23 cellular contexts compared by ENCODE assay signal in genomic region chr20:9800406-9800805, GRCh38. TPM values are rescaled to one million over a fixed set of nuclear protein-coding genes. Genes with fewer than 3 reads are reported as not detected.
A peak's percentile ranks its signal among the peaks of the same experiment; 100 is the strongest.
DNase-seq lines count a peak whose midpoint lies in the region; ATAC-seq, FAIRE-seq and TF ChIP-seq lines count a peak whose summit lies in the region.
"Had no signal": no experiment of that assay in that cellular context is flagged by ENCODE, and none has a peak within 500 bp of the region (broad histone marks: within the 10 kb centered on the region; RNA-seq: fewer than 3 reads in every experiment).

No MANE protein-coding gene starts in this region.

- peaks cover 5% of the 10 kb centered on the region for H3K9me3 Mint-ChIP-seq in progenitor cell of endocrine pancreas (ENCODE audit: low read depth)

- H3K27me3 Mint-ChIP-seq in progenitor cell of endocrine pancreas = no peaks in the 10 kb centered on the region
- H3K27me3 Mint-ChIP-seq: B cell; CD4-positive, alpha-beta T cell had no signal

- H3K4me3 Mint-ChIP-seq in progenitor cell of endocrine pancreas (ENCODE audit: low read depth) = no peak overlapping the region
- H3K4me3 Mint-ChIP-seq: B cell; CD4-positive, alpha-beta T cell; CD8-positive, alpha-beta T cell had no signal

- FAIRE-seq in islet of Langerhans (lab: Jason Lieb, UNC) = peak; percentile 76
- FAIRE-seq: GM12878, GM12892, GM18507 had no signal

- no peak for TF ChIP-seq CTCF in progenitor cell of endocrine pancreas (IDR thresholded peaks at IDR 0.05; ENCODE audit: unreplicated experiment)

- no peak for ATAC-seq in HG03571 (IDR thresholded peaks at IDR 0.05; ENCODE audit: unreplicated experiment)
- ATAC-seq: A549; CD8-positive, alpha-beta T cell; GM12878 had no signal

- H3K27ac Mint-ChIP-seq in progenitor cell of endocrine pancreas = peak overlapping the region; percentile 0
- H3K27ac Mint-ChIP-seq: B cell; CD4-positive, alpha-beta T cell; CD8-positive, alpha-beta T cell had no signal

- DNase-seq in COLO829 (ENCODE audit: low spot score) (peak; percentile 9), progenitor cell of endocrine pancreas (ENCODE audit: low spot score, unreplicated experiment) (no peak), NCI-H1694 (lab: John Stamatoyannopoulos, UW) (no peak)
- DNase-seq: AML-193; CD4-positive, alpha-beta T cell; CD8-positive, alpha-beta T cell; COR-L47; DMS 273 treated with DMSO at 0.1 percent for 48 hours; DMS153; DMS53; DMS79; DND-41; EL; GDM1 had no signal

- peaks cover 5% of the 10 kb centered on the region for H3K36me3 Mint-ChIP-seq in progenitor cell of endocrine pancreas (ENCODE audit: insufficient read depth)
- H3K36me3 Mint-ChIP-seq: CD8-positive, alpha-beta T cell had no signal

- H3K4me1 Mint-ChIP-seq in progenitor cell of endocrine pancreas (ENCODE audit: low read depth) = peaks cover 13% of the 10 kb centered on the region
- H3K4me1 Mint-ChIP-seq: B cell had no signal

RNA-seq across cellular contexts. Expression of gene PAK5, which starts 38.5 kb away (rescaled TPM):
- 9.7 and 12.2 TPM in 2 replicates for total RNA-seq in progenitor cell of endocrine pancreas
- total RNA-seq: A172; B cell; CD4-positive, alpha-beta T cell; CD8-positive, alpha-beta T cell; G401; GM12878 had no signal
